16 cellular contexts compared by ENCODE assay signal in the genomic region with DNA sequence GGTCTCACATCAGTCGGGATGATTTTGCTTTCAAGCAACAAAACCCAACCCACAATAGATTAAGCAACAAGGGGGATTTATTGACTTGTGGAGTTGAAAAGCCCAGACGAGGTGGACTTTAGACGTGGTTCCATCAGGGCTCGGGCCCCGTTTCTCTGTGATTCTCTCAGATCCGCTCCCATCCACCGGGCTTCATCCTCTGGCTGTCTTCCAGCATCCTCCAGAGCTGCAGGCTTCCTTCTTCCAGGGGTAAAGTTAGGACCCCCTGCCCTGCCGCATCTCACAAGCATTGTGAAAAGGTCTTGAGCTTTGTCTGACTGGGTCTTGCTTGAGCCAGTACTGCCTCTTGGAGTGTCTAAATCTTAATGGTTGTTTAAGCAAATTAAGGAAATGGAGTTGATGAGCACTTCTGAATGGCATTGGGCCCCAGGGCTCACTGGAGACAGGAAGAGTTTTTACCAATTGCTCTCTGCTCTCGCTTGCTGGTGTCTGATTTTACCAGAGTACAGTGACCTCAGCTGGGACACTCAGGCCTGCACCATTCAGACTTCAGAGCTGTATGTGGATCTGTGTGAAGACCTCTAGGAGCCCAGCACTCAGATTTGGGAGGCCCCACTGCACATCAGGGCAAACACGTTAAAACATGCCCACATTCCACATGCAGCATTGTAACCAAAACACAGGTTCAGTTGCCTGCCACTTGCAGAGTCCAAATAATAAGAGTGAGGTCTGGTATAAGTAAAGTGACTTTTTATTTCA. TPM values are rescaled to one million over a fixed set of nuclear protein-coding genes. Genes with fewer than 3 reads are reported as not detected.
DNase-seq lines count a peak whose midpoint lies in the region; ATAC-seq, FAIRE-seq and TF ChIP-seq lines count a peak whose summit lies in the region.
"Had no signal": no experiment of that assay in that cellular context is flagged by ENCODE, and none has a peak within 500 bp of the region (broad histone marks: within the 10 kb centered on the region; RNA-seq: fewer than 3 reads in every experiment).

No MANE protein-coding gene starts in this region.

- WGBS in A549 (ENCODE audit: missing lambda C conversion rate) = 77% methylated on average over 10 of the region's 10 CpGs
- 71% methylated on average over 9 of the region's 10 CpGs for WGBS in mammary epithelial cell (ENCODE audit: low coverage, missing lambda C conversion rate)
- WGBS in liver = 38% methylated on average over 10 of the region's 10 CpGs

- peak overlapping the region; percentile 85 for H2AFZ ChIP-seq in mammary epithelial cell (ENCODE audit: low read depth, low read length)

- ATAC-seq in A549 (peak in 1 of 2 experiments; percentile 36; a peak in 3 of 6 replicates), HG03135 (IDR thresholded peaks at IDR 0.05; ENCODE audit: unreplicated experiment) (no peak)

- in situ Hi-C loops in mammary epithelial cell (cut with MboI; ENCODE audit: low sequenced_read_pairs in 2 of 2) = no loop called here

- CTCF ChIA-PET in A549 (lab: Yijun Ruan, JAX) = interaction anchor here (1.7 to 4.4 kb wide), 3 partner anchors 34 to 127 kb away, joined by 6 to 18 read pairs (median 8); no protein-coding TSS in a partner anchor
- CTCF ChIA-PET in mammary epithelial cell (lab: Charles Lee; ENCODE audit: low non-redundant PET) = interaction anchor here (0.5 kb wide), 1 partner anchor 48 kb away, joined by 4 read pairs; no protein-coding TSS in a partner anchor

- no peak overlapping the region for H3K27ac Mint-ChIP-seq in activated T-helper 1 cell treated with anti-CD3 and anti-CD28 coated beads, Interleukin-12 subunit alpha, Interleukin-12 subunit beta, Interleukin-2, Interleukin-4 antibody, amounts not matched to agents 30 ng/mL and 10 ng/mL and 1 ng/mL, durations not matched to agents 14 hours and 24 hours and 36 hours
- H3K27ac Mint-ChIP-seq: activated T-helper 2 cell treated with anti-CD3 and anti-CD28 coated beads, Interferon-gamma antibody, Interleukin-2, Interleukin-4, amounts not matched to agents 10 μg/mL and 5 μg/mL and 100 μg/mL, durations not matched to agents 14 hours and 24 hours and 36 hours had no signal

- peak overlapping the region; percentile 26 for H3K9ac ChIP-seq in mammary epithelial cell (ENCODE audit: insufficient read depth, low read length)
- H3K9ac ChIP-seq in liver (ENCODE audit: low read depth in 1 of 2, low read length in 2 of 2) = no peak overlapping the region

- no peaks in the 10 kb centered on the region for H3K27me3 Mint-ChIP-seq in activated T-helper 1 cell treated with anti-CD3 and anti-CD28 coated beads, Interleukin-12 subunit alpha, Interleukin-12 subunit beta, Interleukin-2, Interleukin-4 antibody, amounts not matched to agents 30 ng/mL and 10 ng/mL and 1 ng/mL, durations not matched to agents 14 hours and 24 hours and 36 hours (ENCODE audit: insufficient read depth)

- no peak overlapping the region for H3K4me3 Mint-ChIP-seq in activated T-helper 1 cell treated with anti-CD3 and anti-CD28 coated beads, Interleukin-12 subunit alpha, Interleukin-12 subunit beta, Interleukin-2, Interleukin-4 antibody, amounts not matched to agents 30 ng/mL and 10 ng/mL and 1 ng/mL, durations not matched to agents 14 hours and 24 hours and 36 hours

- no peak for DNase-seq in A549 (ENCODE audit: low read depth in 1 of 2, low spot score in 1 of 2)
- peak; percentile 82 for DNase-seq in HuH-7.5 (ENCODE audit: low spot score)
- peak; percentile 67 for DNase-seq in mammary epithelial cell
- no peak for DNase-seq in SIG-M5 treated with dmso at 0.1 percent for 504 hours (lab: John Stamatoyannopoulos, UW; ENCODE audit: unreplicated experiment)
- DNase-seq in stimulated activated CD8-positive, alpha-beta memory T cell treated with anti-CD3 and anti-CD28 coated beads, Interleukin-4, amount 100 ng/mL, for 48 hours = no peak
- DNase-seq in activated T-helper 1 cell treated with anti-CD3 and anti-CD28 coated beads, Interleukin-12 subunit alpha, Interleukin-12 subunit beta, Interleukin-2, Interleukin-4 antibody, amounts not matched to agents 30 ng/mL and 10 ng/mL and 1 ng/mL, durations not matched to agents 14 hours and 24 hours and 36 hours (ENCODE audit: low spot score) = no peak
- DNase-seq: activated CD4-positive, alpha-beta T cell treated with anti-CD3 and anti-CD28 coated beads, Interleukin-2, amount 50 U/mL, for 4 hours; anterior cingulate cortex; hippocampal formation; NCI-H1092 treated with DMSO at 0.1 percent for 48 hours; NCI-H2171; stimulated activated CD4-positive, alpha-beta T cell treated with anti-CD3 and anti-CD28 coated beads, Interleukin-12 subunit alpha, Interleukin-12 subunit beta, amount 100 ng/mL, for 4 hours had no signal

- no peaks in the 10 kb centered on the region for H4K20me1 ChIP-seq in mammary epithelial cell (ENCODE audit: insufficient read depth, low read length)

- H3K4me3 ChIP-seq in A549 (no peak overlapping the region), mammary epithelial cell (replicated peaks in 1 of 3; ENCODE audit: insufficient read depth in 1 of 3, low read depth in 2 of 3, low read length in 3 of 3) (no peak overlapping the region), liver (ENCODE audit: low read depth in 1 of 3, low read length in 3 of 3) (no peak overlapping the region)

- no peaks in the 10 kb centered on the region for H3K27me3 ChIP-seq in mammary epithelial cell (ENCODE audit: insufficient read depth, low read length)
- H3K27me3 ChIP-seq in liver (ENCODE audit: control insufficient read depth in 4 of 4, insufficient read depth in 4 of 4, low read length in 3 of 4) = no peaks in the 10 kb centered on the region

- TF ChIP-seq RAD21 in A549 (conservative IDR thresholded peaks at IDR 0.05 in 1 of 2, IDR thresholded peaks at IDR 0.05 in 1 of 2) (no peak), liver (IDR thresholded peaks at IDR 0.05) (peak in 1 of 2 donors; percentile 53)

- no peak for FAIRE-seq in A549 (lab: Jason Lieb, UNC)
- FAIRE-seq: H54 had no signal

- peaks cover 5% of the 10 kb centered on the region for H3K4me1 Mint-ChIP-seq in activated T-helper 1 cell treated with anti-CD3 and anti-CD28 coated beads, Interleukin-12 subunit alpha, Interleukin-12 subunit beta, Interleukin-2, Interleukin-4 antibody, amounts not matched to agents 30 ng/mL and 10 ng/mL and 1 ng/mL, durations not matched to agents 14 hours and 24 hours and 36 hours (ENCODE audit: low read depth)

- dilution Hi-C loops in mammary epithelial cell (cut with HindIII; ENCODE audit: low sequenced_read_pairs) = no loop called here

- POLR2A ChIA-PET in A549 (lab: Yijun Ruan, JAX) = interaction anchor here (0.5 to 3.7 kb wide), 2 partner anchors 13 to 26 kb away, joined by 6 to 20 read pairs; partner anchors contain the start of gene FTH1

- H3K27ac ChIP-seq in A549 (peak overlapping the region; percentile 58 to 99), mammary epithelial cell (ENCODE audit: insufficient read depth, low read depth, low read length) (peak overlapping the region; percentile 36), liver (ENCODE audit: low read depth in 1 of 2, low read length in 2 of 2) (peak overlapping the region; percentile 48 to 50)

- H3K36me3 Mint-ChIP-seq in activated T-helper 1 cell treated with anti-CD3 and anti-CD28 coated beads, Interleukin-12 subunit alpha, Interleukin-12 subunit beta, Interleukin-2, Interleukin-4 antibody, amounts not matched to agents 30 ng/mL and 10 ng/mL and 1 ng/mL, durations not matched to agents 14 hours and 24 hours and 36 hours (ENCODE audit: low read depth) = no peaks in the 10 kb centered on the region

- intact Hi-C loops in mammary epithelial cell (cut with micrococcal nuclease) = loop anchor here (1.0 kb wide), 1 partner anchor 9 kb away; no protein-coding TSS in a partner anchor
- intact Hi-C loops in activated T-helper 1 cell treated with anti-CD3 and anti-CD28 coated beads, Interleukin-12 subunit alpha, Interleukin-12 subunit beta, Interleukin-2, Interleukin-4 antibody, amounts not matched to agents 30 ng/mL and 10 ng/mL and 1 ng/mL, durations not matched to agents 14 hours and 24 hours and 36 hours (cut with micrococcal nuclease) = no loop called here

- no TSS peak for BruUV-seq in mammary epithelial cell (replicated peaks; lab: Mats Ljungman, UMichigan)

- H3K36me3 ChIP-seq in mammary epithelial cell (ENCODE audit: insufficient read depth, low read length) (no peaks in the 10 kb centered on the region), liver (ENCODE audit: control insufficient read depth in 4 of 4, insufficient read depth in 3 of 4, low read depth in 1 of 4, low read length in 3 of 4) (peaks cover 0 to 11% (median 2%) of the 10 kb centered on the region in 4 donors)

- no peaks in the 10 kb centered on the region for H3K79me2 ChIP-seq in mammary epithelial cell (ENCODE audit: insufficient read depth, low read length)

- H3K4me1 ChIP-seq in A549 = peaks cover 37% of the 10 kb centered on the region
- H3K4me1 ChIP-seq in mammary epithelial cell (ENCODE audit: insufficient read depth, low read length) = peaks cover 25% of the 10 kb centered on the region
- peaks cover 15 to 64% (median 39%) of the 10 kb centered on the region in 4 donors for H3K4me1 ChIP-seq in liver (ENCODE audit: control insufficient read depth in 4 of 4, insufficient read depth in 4 of 4, low read length in 3 of 4)

- TF ChIP-seq POLR2A in A549 (IDR thresholded peaks at IDR 0.05; ENCODE audit: low read length) = no peak

- H3K4me2 ChIP-seq in A549 = no peak overlapping the region
- H3K4me2 ChIP-seq in mammary epithelial cell (ENCODE audit: insufficient read depth, low read depth, low read length) = peak overlapping the region; percentile 27

- TF ChIP-seq EP300 in A549 (IDR thresholded peaks at IDR 0.05) = no peak

- TF ChIP-seq CTCF in A549 (IDR thresholded peaks at IDR 0.05) = no peak
- no peak for TF ChIP-seq CTCF in mammary epithelial cell (conservative IDR thresholded peaks at IDR 0.05 in 1 of 2, IDR thresholded peaks at IDR 0.05 in 1 of 2; ENCODE audit: extremely low read depth in 1 of 2, insufficient read depth in 1 of 2, low read depth in 1 of 2, low read length in 2 of 2)
- TF ChIP-seq CTCF in liver (IDR thresholded peaks at IDR 0.05; ENCODE audit: low read depth, low read length, missing input control) = no peak

- no peaks in the 10 kb centered on the region for H3K9me3 ChIP-seq in A549
- H3K9me3 ChIP-seq in mammary epithelial cell (replicated peaks; ENCODE audit: insufficient read depth, low read length) = no peaks in the 10 kb centered on the region
- H3K9me3 ChIP-seq in liver (ENCODE audit: control insufficient read depth in 4 of 4, low read length in 3 of 4) = no peaks in the 10 kb centered on the region

- peaks cover 4% of the 10 kb centered on the region for H3K9me3 Mint-ChIP-seq in activated T-helper 1 cell treated with anti-CD3 and anti-CD28 coated beads, Interleukin-12 subunit alpha, Interleukin-12 subunit beta, Interleukin-2, Interleukin-4 antibody, amounts not matched to agents 30 ng/mL and 10 ng/mL and 1 ng/mL, durations not matched to agents 14 hours and 24 hours and 36 hours

RNA-seq across cellular contexts. Expression of gene FTH1, which starts 13.5 kb away (rescaled TPM):
- polyA plus RNA-seq in A549 (2011; rRNA removed) (2,791 and 4,959 TPM in 2 replicates), A549 (2017; fragmentation: RNase III; extraction: RNeasy Plus Mini Kit Qiagen cat#74134 plus additional on column Dnase treatment) (12,354 to 13,747 TPM (median 12,799 TPM) in 3 replicates), mammary epithelial cell (3,424 TPM), liver (1,000 to 10,000 TPM; 3,401 to 4,630 TPM)
- polyA plus RNA-seq in A549 (2012; cell fraction: cytosol; rRNA removed) = 6,916 and 9,060 TPM in 2 replicates
- polyA plus RNA-seq in A549 (2012; cell fraction: nucleus; rRNA removed) = 2,875 and 3,583 TPM in 2 replicates
- 2,337 and 2,680 TPM in 2 replicates for polyA minus RNA-seq in A549 (2011; rRNA and poly(A)+ RNA removed)
- total RNA-seq in mammary epithelial cell (1,000 to 10,000 TPM; 2,122 to 4,396 TPM), liver (100 to 1,000 TPM; 592 to 949 TPM)
- 11,932 TPM for polyA minus RNA-seq in mammary epithelial cell
- 566 and 580 TPM in 2 replicates for total RNA-seq in activated T-helper 1 cell treated with anti-CD3 and anti-CD28 coated beads, Interleukin-12 subunit alpha, Interleukin-12 subunit beta, Interleukin-2, Interleukin-4 antibody, amounts not matched to agents 30 ng/mL and 10 ng/mL and 1 ng/mL, durations not matched to agents 14 hours and 24 hours and 36 hours

RNA-seq across cellular contexts. Expression of gene BEST1, which starts 30.8 kb away (rescaled TPM):
- polyA plus RNA-seq in A549 (2011; rRNA removed) (1.2 and 1.5 TPM in 2 replicates), A549 (2017; fragmentation: RNase III; extraction: RNeasy Plus Mini Kit Qiagen cat#74134 plus additional on column Dnase treatment) (0.98 to 2.1 TPM (median 1.9 TPM) in 3 replicates), mammary epithelial cell (0.14 TPM), liver (under 1 TPM; 0.22 to 0.85 TPM)
- polyA plus RNA-seq in A549 (2012; cell fraction: cytosol; rRNA removed) = 0.23 and 0.29 TPM in 2 replicates
- 0.22 and 0.32 TPM in 2 replicates for polyA plus RNA-seq in A549 (2012; cell fraction: nucleus; rRNA removed)
- polyA minus RNA-seq in A549 (2011; rRNA and poly(A)+ RNA removed) = 2.0 and 2.2 TPM in 2 replicates
- total RNA-seq in mammary epithelial cell (under 1 TPM; 0.24 to 0.67 TPM), liver (1 to 10 TPM; 1.3 to 1.6 TPM)
- 0.26 TPM for polyA minus RNA-seq in mammary epithelial cell
- 0.29 TPM in 1 of 2 replicates, not detected in the other for total RNA-seq in activated T-helper 1 cell treated with anti-CD3 and anti-CD28 coated beads, Interleukin-12 subunit alpha, Interleukin-12 subunit beta, Interleukin-2, Interleukin-4 antibody, amounts not matched to agents 30 ng/mL and 10 ng/mL and 1 ng/mL, durations not matched to agents 14 hours and 24 hours and 36 hours
- total RNA-seq: activated T-helper 2 cell treated with anti-CD3 and anti-CD28 coated beads, Interferon-gamma antibody, Interleukin-2, Interleukin-4, amounts not matched to agents 10 μg/mL and 5 μg/mL and 100 μg/mL, durations not matched to agents 14 hours and 24 hours and 36 hours had no signal

Comparison
In these comparisons a context has a peak if more than half of its experiments do, and no peak if none do; other contexts are left out.
1. DNase-seq: peak in HuH-7.5 (single experiment) and mammary epithelial cell (single experiment); none in A549 (0 of 2), SIG-M5 treated with dmso at 0.1 percent for 504 hours (single experiment), stimulated activated CD8-positive, alpha-beta memory T cell treated with anti-CD3 and anti-CD28 coated beads, Interleukin-4, amount 100 ng/mL, for 48 hours (single experiment) and activated T-helper 1 cell treated with anti-CD3 and anti-CD28 coated beads, Interleukin-12 subunit alpha, Interleukin-12 subunit beta, Interleukin-2, Interleukin-4 antibody, amounts not matched to agents 30 ng/mL and 10 ng/mL and 1 ng/mL, durations not matched to agents 14 hours and 24 hours and 36 hours (single experiment).
2. Peak in every context shown above with its lines, with median percentiles within 50 percentile points of each other: H3K27ac ChIP-seq.